Comparison of ENCODE assay signal across 26 cellular contexts in the genomic region with DNA sequence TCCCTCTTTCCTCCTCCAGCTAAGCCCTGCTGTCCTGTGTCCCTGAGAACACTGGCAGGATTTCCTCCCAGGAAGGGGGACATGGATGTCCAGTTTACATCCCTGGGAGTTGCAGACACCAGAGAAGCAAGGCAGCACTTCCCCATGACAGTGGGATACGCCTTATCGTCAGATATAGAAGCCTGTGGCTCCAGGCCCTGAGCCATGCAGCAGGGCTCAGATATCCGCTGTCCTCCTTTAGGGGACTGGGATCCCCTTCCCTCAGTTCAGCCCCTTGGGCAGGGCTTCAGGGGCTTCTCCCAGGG. TPM values are rescaled to one million over a fixed set of nuclear protein-coding genes. Genes with fewer than 3 reads are reported as not detected.
"Had no signal": no experiment of that assay in that cellular context is flagged by ENCODE, and none has a peak within 500 bp of the region (broad histone marks: within the 10 kb centered on the region; RNA-seq: fewer than 3 reads in every experiment).

No MANE protein-coding gene starts in this region.

- DNase-seq: activated CD4-positive, alpha-beta T cell treated with anti-CD3 and anti-CD28 coated beads, Interleukin-2, amount 10 ng/mL, durations not matched to agents 7 days and 5 days; activated CD8-positive, alpha-beta memory T cell treated with anti-CD3 and anti-CD28 coated beads, Interleukin-2, amount 10 ng/mL, durations not matched to agents 7 days and 5 days; activated CD8-positive, alpha-beta T cell treated with anti-CD3 and anti-CD28 coated beads for 36 hours; activated gamma-delta T cell; activated T-cell treated with anti-CD3 and anti-CD28 coated beads for 4 hours; brain microvascular endothelial cell; caudate nucleus; effector memory CD8-positive, alpha-beta T cell; heart right ventricle; left lung; nephron progenitor cell; occipital lobe; small intestine; stimulated activated CD4-positive, alpha-beta T cell treated with anti-CD3 and anti-CD28 coated beads, Interleukin-15, amount 100 ng/mL, for 24 hours; stimulated activated CD4-positive, alpha-beta T cell treated with anti-CD3 and anti-CD28 coated beads, Interleukin-2, amount 100 ng/mL, for 48 hours; stimulated activated CD8-positive, alpha-beta memory T cell treated with anti-CD3 and anti-CD28 coated beads, Interleukin-4, amount 100 ng/mL, for 48 hours; stimulated activated naive B cell treated with anti-CD40 and anti-IgM and Interleukin-4, amounts not matched to agents 10 μg/mL and 1 μg/mL and 100 μg/mL, for 72 hours had no signal

- H3K27me3 Mint-ChIP-seq: activated naive CD4-positive, alpha-beta T cell treated with anti-CD3 and anti-CD28 coated beads, Interleukin-2, amount 50 U/mL, for 24 hours; stimulated activated naive B cell treated with anti-CD40 and anti-IgM and Interleukin-4, amounts not matched to agents 10 μg/mL and 1 μg/mL and 100 μg/mL, for 72 hours had no signal

- H3K4me3 ChIP-seq: esophagus muscularis mucosa, heart right ventricle, left lung, thoracic aorta had no signal

- H3K27ac ChIP-seq: brain microvascular endothelial cell, esophagus muscularis mucosa, thoracic aorta, VCaP had no signal

- H3K9me3 ChIP-seq: esophagus muscularis mucosa, heart right ventricle, left lung, thoracic aorta had no signal

- H3K4me1 Mint-ChIP-seq: activated CD4-positive, alpha-beta T cell treated with anti-CD3 and anti-CD28 coated beads, Interleukin-2, amount 10 ng/mL, durations not matched to agents 7 days and 5 days; activated CD8-positive, alpha-beta memory T cell treated with anti-CD3 and anti-CD28 coated beads, Interleukin-2, amount 10 ng/mL, durations not matched to agents 7 days and 5 days; activated naive CD4-positive, alpha-beta T cell treated with anti-CD3 and anti-CD28 coated beads, Interleukin-2, amount 50 U/mL, for 24 hours had no signal

- ATAC-seq: activated CD4-positive, CD25-positive, alpha-beta regulatory T cell treated with anti-CD3 and anti-CD28 coated beads, Interleukin-2, amount 50 U/mL, for 24 hours; activated CD8-positive, alpha-beta memory T cell treated with anti-CD3 and anti-CD28 coated beads, Interleukin-2, amount 10 ng/mL, durations not matched to agents 7 days and 5 days; activated CD8-positive, alpha-beta T cell treated with anti-CD3 and anti-CD28 coated beads for 36 hours; effector memory CD8-positive, alpha-beta T cell; left lung; sciatic nerve; SK-N-SH treated with all-trans-retinoic acid at 6 μM for 48 hours; stimulated activated naive B cell treated with anti-CD40 and anti-IgM and Interleukin-4, amounts not matched to agents 10 μg/mL and 1 μg/mL and 100 μg/mL, for 72 hours had no signal

- H3K27ac Mint-ChIP-seq: activated CD4-positive, alpha-beta T cell treated with anti-CD3 and anti-CD28 coated beads, Interleukin-2, amount 10 ng/mL, durations not matched to agents 7 days and 5 days; activated CD8-positive, alpha-beta memory T cell treated with anti-CD3 and anti-CD28 coated beads, Interleukin-2, amount 10 ng/mL, durations not matched to agents 7 days and 5 days; activated CD8-positive, alpha-beta T cell treated with anti-CD3 and anti-CD28 coated beads for 36 hours; activated naive CD4-positive, alpha-beta T cell treated with anti-CD3 and anti-CD28 coated beads, Interleukin-2, amount 50 U/mL, for 24 hours; effector memory CD8-positive, alpha-beta T cell; stimulated activated naive B cell treated with anti-CD40 and anti-IgM and Interleukin-4, amounts not matched to agents 10 μg/mL and 1 μg/mL and 100 μg/mL, for 72 hours; T-helper 2 cell treated with Interferon-gamma antibody and Interleukin-4, amounts not matched to agents 5 μg/mL and 100 μg/mL, for 36 hours; type B pancreatic cell had no signal

- H3K4me3 Mint-ChIP-seq: activated CD4-positive, alpha-beta T cell treated with anti-CD3 and anti-CD28 coated beads, Interleukin-2, amount 10 ng/mL, durations not matched to agents 7 days and 5 days; activated CD8-positive, alpha-beta memory T cell treated with anti-CD3 and anti-CD28 coated beads, Interleukin-2, amount 10 ng/mL, durations not matched to agents 7 days and 5 days; activated CD8-positive, alpha-beta T cell treated with anti-CD3 and anti-CD28 coated beads for 36 hours; activated naive CD4-positive, alpha-beta T cell treated with anti-CD3 and anti-CD28 coated beads, Interleukin-2, amount 50 U/mL, for 24 hours; effector memory CD8-positive, alpha-beta T cell; nephron progenitor cell; stimulated activated naive B cell treated with anti-CD40 and anti-IgM and Interleukin-4, amounts not matched to agents 10 μg/mL and 1 μg/mL and 100 μg/mL, for 72 hours; T-helper 2 cell treated with Interferon-gamma antibody and Interleukin-4, amounts not matched to agents 5 μg/mL and 100 μg/mL, for 36 hours; type B pancreatic cell had no signal

- H3K36me3 Mint-ChIP-seq: activated CD8-positive, alpha-beta memory T cell treated with anti-CD3 and anti-CD28 coated beads, Interleukin-2, amount 10 ng/mL, durations not matched to agents 7 days and 5 days; activated naive CD4-positive, alpha-beta T cell treated with anti-CD3 and anti-CD28 coated beads, Interleukin-2, amount 50 U/mL, for 24 hours; stimulated activated naive B cell treated with anti-CD40 and anti-IgM and Interleukin-4, amounts not matched to agents 10 μg/mL and 1 μg/mL and 100 μg/mL, for 72 hours; type B pancreatic cell had no signal

- H3K9me3 Mint-ChIP-seq: activated CD4-positive, alpha-beta T cell treated with anti-CD3 and anti-CD28 coated beads, Interleukin-2, amount 10 ng/mL, durations not matched to agents 7 days and 5 days; activated CD8-positive, alpha-beta T cell treated with anti-CD3 and anti-CD28 coated beads for 36 hours; activated naive CD4-positive, alpha-beta T cell treated with anti-CD3 and anti-CD28 coated beads, Interleukin-2, amount 50 U/mL, for 24 hours; effector memory CD8-positive, alpha-beta T cell; nephron progenitor cell; stimulated activated naive B cell treated with anti-CD40 and anti-IgM and Interleukin-4, amounts not matched to agents 10 μg/mL and 1 μg/mL and 100 μg/mL, for 72 hours; T-helper 2 cell treated with Interferon-gamma antibody and Interleukin-4, amounts not matched to agents 5 μg/mL and 100 μg/mL, for 36 hours; type B pancreatic cell had no signal

- H3K36me3 ChIP-seq: brain microvascular endothelial cell, esophagus muscularis mucosa, heart right ventricle, left lung, thoracic aorta had no signal

- H3K27me3 ChIP-seq: brain microvascular endothelial cell, heart right ventricle, left lung had no signal

RNA-seq across cellular contexts. Expression of a gene that starts 16.4 kb away (rescaled TPM):
- total RNA-seq: activated CD4-positive, alpha-beta T cell treated with anti-CD3 and anti-CD28 coated beads, Interleukin-2, amount 10 ng/mL, durations not matched to agents 7 days and 5 days; activated CD8-positive, alpha-beta memory T cell treated with anti-CD3 and anti-CD28 coated beads, Interleukin-2, amount 10 ng/mL, durations not matched to agents 7 days and 5 days; activated CD8-positive, alpha-beta T cell treated with anti-CD3 and anti-CD28 coated beads for 36 hours had no signal
